In genomic region chr1:110450928-110451327, GRCh38 we compare ENCODE assay signal across 27 cellular contexts. TPM values are rescaled to one million over a fixed set of nuclear protein-coding genes. Genes with fewer than 3 reads are reported as not detected.
"Had no signal": no experiment of that assay in that cellular context is flagged by ENCODE, and none has a peak within 500 bp of the region (broad histone marks: within the 10 kb centered on the region; RNA-seq: fewer than 3 reads in every experiment).

Gene PROK1, plus strand, starts transcription at chr1:110451149. Its CDS starts 68 bp downstream, at chr1:110451217.

- H3K4me3 ChIP-seq: breast epithelium, left lung, pancreas, thoracic aorta, upper lobe of left lung had no signal

- ATAC-seq: activated T-cell treated with anti-CD3 and anti-CD28 coated beads, Interleukin-2, amount 50 U/mL, for 4 hours; foreskin keratinocyte; left lung; natural killer cell treated with Interleukin-12 subunit alpha and Interleukin-12 subunit beta and Interleukin-15 and Interleukin-18, amount 100 ng/mL, for 72 hours; pancreas; stimulated activated naive B cell treated with anti-CD40 and anti-IgM and Interleukin-4, amounts not matched to agents 10 μg/mL and 1 μg/mL and 100 μg/mL, for 72 hours; T-cell had no signal

- H3K36me3 ChIP-seq: breast epithelium, left lung, neutrophil, pancreas, thoracic aorta, upper lobe of left lung had no signal

- H3K4me1 ChIP-seq: breast epithelium, foreskin keratinocyte, left lung, pancreas, upper lobe of left lung had no signal

- H3K27me3 ChIP-seq: pancreas, upper lobe of left lung had no signal

- H3K27ac ChIP-seq: breast epithelium, foreskin keratinocyte, left lung, neutrophil, pancreas, thoracic aorta, upper lobe of left lung had no signal

- H3K9me3 ChIP-seq: breast epithelium, left lung, neutrophil, pancreas, thoracic aorta, upper lobe of left lung had no signal

- DNase-seq: activated CD4-positive, alpha-beta T cell treated with anti-CD3 and anti-CD28 coated beads, Interleukin-2, amount 50 U/mL, for 4 hours; activated CD8-positive, alpha-beta memory T cell treated with anti-CD3 and anti-CD28 coated beads, Interleukin-2, amount 50 U/mL, for 48 hours; activated naive CD4-positive, alpha-beta T cell treated with Interleukin-2 at 50 U/mL for 16 hours; activated naive CD8-positive, alpha-beta T cell treated with anti-CD3 and anti-CD28 coated beads for 36 hours; activated T-cell treated with anti-CD3 and anti-CD28 coated beads, Interleukin-2, amount 50 U/mL, for 4 hours; amniotic stem cell; effector memory CD4-positive, alpha-beta T cell; foreskin keratinocyte; left lung; small intestine; stimulated activated CD4-positive, alpha-beta T cell treated with anti-CD3 and anti-CD28 coated beads, Interleukin-2, amount 100 ng/mL, for 48 hours; stimulated activated CD8-positive, alpha-beta memory T cell treated with anti-CD3 and anti-CD28 coated beads, Interleukin-4, amount 100 ng/mL, for 48 hours; stimulated activated naive B cell treated with anti-CD40 and anti-IgM and Interleukin-4, amounts not matched to agents 10 μg/mL and 1 μg/mL and 100 μg/mL, for 72 hours; T-cell; upper lobe of left lung had no signal

RNA-seq across cellular contexts. Expression of gene PROK1, which starts in this region (rescaled TPM):
- total RNA-seq: activated CD8-positive, alpha-beta memory T cell treated with anti-CD3 and anti-CD28 coated beads for 36 hours; activated naive CD8-positive, alpha-beta T cell treated with anti-CD3 and anti-CD28 coated beads for 36 hours; activated T-cell treated with anti-CD3 and anti-CD28 coated beads, Interleukin-2, amount 50 U/mL, for 4 hours; activated T-helper 2 cell treated with anti-CD3 and anti-CD28 coated beads, Interferon-gamma antibody, Interleukin-2, Interleukin-4, amounts not matched to agents 10 μg/mL and 5 μg/mL and 100 μg/mL, durations not matched to agents 14 hours and 24 hours and 36 hours; dermis microvascular lymphatic vessel endothelial cell; foreskin keratinocyte; glomerular endothelial cell; kidney epithelial cell; left lung; lung microvascular endothelial cell; sciatic nerve had no signal
